In the genomic region with DNA sequence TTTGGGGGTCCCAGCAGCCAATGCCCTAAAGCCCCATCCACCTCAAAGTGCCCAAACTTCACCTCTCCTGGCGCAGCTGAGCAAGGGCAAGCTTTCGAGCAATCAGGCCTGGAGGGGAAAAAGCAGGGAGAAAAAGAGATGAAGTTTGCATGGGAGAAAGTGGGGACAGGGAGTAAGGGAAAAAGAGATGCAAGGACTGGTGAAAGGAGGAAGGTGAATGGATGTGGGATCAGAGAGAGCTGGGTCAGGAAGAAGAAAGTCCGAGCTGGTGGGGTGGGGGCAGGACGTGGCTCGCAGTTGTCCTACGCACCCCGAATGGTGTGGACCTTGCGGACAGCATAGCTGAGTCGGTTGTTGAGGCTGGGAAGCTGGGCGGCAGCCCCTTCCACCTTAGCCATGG, we compare ENCODE assay signal across 32 cellular contexts. TPM values are rescaled to one million over a fixed set of nuclear protein-coding genes. Genes with fewer than 3 reads are reported as not detected.
"Had no signal": no experiment of that assay in that cellular context is flagged by ENCODE, and none has a peak within 500 bp of the region (broad histone marks: within the 10 kb centered on the region; RNA-seq: fewer than 3 reads in every experiment).

No MANE protein-coding gene starts in this region.

- H3K27me3 Mint-ChIP-seq: activated CD4-positive, alpha-beta T cell treated with anti-CD3 and anti-CD28 coated beads, Interleukin-2, amount 10 ng/mL, durations not matched to agents 24 days and 14 days; activated CD8-positive, alpha-beta T cell treated with anti-CD3 and anti-CD28 coated beads for 36 hours; brain; IgD-negative memory B cell; T-cell; T-helper 17 cell had no signal

- ATAC-seq: activated CD8-positive, alpha-beta T cell treated with anti-CD3 and anti-CD28 coated beads for 36 hours; activated naive CD4-positive, alpha-beta T cell treated with anti-CD3 and anti-CD28 coated beads, Interleukin-2, amount 50 U/mL, for 72 hours; Right ventricle myocardium inferior; SK-N-SH treated with all-trans-retinoic acid at 6 μM for 48 hours; T-cell; T-helper 17 cell had no signal

- H3K4me1 Mint-ChIP-seq: T-cell had no signal

- DNase-seq: activated CD4-positive, alpha-beta T cell treated with anti-CD3 and anti-CD28 coated beads, Interleukin-2, amount 10 ng/mL, durations not matched to agents 24 days and 14 days; activated CD4-positive, alpha-beta T cell treated with anti-CD3 and anti-CD28 coated beads, Interleukin-2, amount 50 U/mL, for 4 hours; activated CD8-positive, alpha-beta T cell treated with anti-CD3 and anti-CD28 coated beads for 36 hours; activated gamma-delta T cell treated with Interleukin-2 at 50 U/mL for 16 hours; activated naive CD4-positive, alpha-beta T cell treated with anti-CD3 and anti-CD28 coated beads for 36 hours; activated T-cell treated with anti-CD3 and anti-CD28 coated beads, Interleukin-2, amount 50 U/mL, for 1 hour; anterior cingulate cortex; central memory CD4-positive, alpha-beta T cell; Karpas-422; KBM-7; NCI-H1048; NCI-H1105 treated with DMSO at 0.1 percent for 48 hours; NCI-H1436; NCI-H1694; NCI-H1930; NCI-H2081 treated with DMSO at 0.1 percent for 48 hours; NCI-H345; NCI-H524 treated with DMSO at 0.1 percent for 48 hours; SIG-M5; T-cell; T-helper 17 cell had no signal

- FAIRE-seq: bronchial epithelial cell, RCC 7860 had no signal

- H3K36me3 Mint-ChIP-seq: activated naive CD4-positive, alpha-beta T cell treated with anti-CD3 and anti-CD28 coated beads, Interleukin-2, amount 50 U/mL, for 72 hours had no signal

- H3K9me3 Mint-ChIP-seq: activated CD4-positive, alpha-beta T cell treated with anti-CD3 and anti-CD28 coated beads, Interleukin-2, amount 10 ng/mL, durations not matched to agents 24 days and 14 days; activated CD8-positive, alpha-beta T cell treated with anti-CD3 and anti-CD28 coated beads for 36 hours; activated naive CD4-positive, alpha-beta T cell treated with anti-CD3 and anti-CD28 coated beads for 36 hours; activated naive CD4-positive, alpha-beta T cell treated with anti-CD3 and anti-CD28 coated beads, Interleukin-2, amount 50 U/mL, for 72 hours; brain; IgD-negative memory B cell; T-cell had no signal

- H3K27ac Mint-ChIP-seq: activated CD4-positive, alpha-beta T cell treated with anti-CD3 and anti-CD28 coated beads, Interleukin-2, amount 10 ng/mL, durations not matched to agents 24 days and 14 days; activated CD8-positive, alpha-beta T cell treated with anti-CD3 and anti-CD28 coated beads for 36 hours; activated naive CD4-positive, alpha-beta T cell treated with anti-CD3 and anti-CD28 coated beads for 36 hours; activated naive CD4-positive, alpha-beta T cell treated with anti-CD3 and anti-CD28 coated beads, Interleukin-2, amount 50 U/mL, for 72 hours; brain; IgD-negative memory B cell; T-cell; T-helper 17 cell had no signal

- H3K4me3 Mint-ChIP-seq: activated CD4-positive, alpha-beta T cell treated with anti-CD3 and anti-CD28 coated beads, Interleukin-2, amount 10 ng/mL, durations not matched to agents 24 days and 14 days; activated CD8-positive, alpha-beta T cell treated with anti-CD3 and anti-CD28 coated beads for 36 hours; activated naive CD4-positive, alpha-beta T cell treated with anti-CD3 and anti-CD28 coated beads for 36 hours; brain; IgD-negative memory B cell; T-cell; T-helper 17 cell had no signal

RNA-seq across cellular contexts. Expression of gene PSORS1C2, which starts 6.5 kb away (rescaled TPM):
- total RNA-seq: activated CD4-positive, alpha-beta T cell treated with anti-CD3 and anti-CD28 coated beads, Interleukin-2, amount 10 ng/mL, durations not matched to agents 24 days and 14 days; activated CD8-positive, alpha-beta memory T cell treated with anti-CD3 and anti-CD28 coated beads for 36 hours; activated CD8-positive, alpha-beta T cell treated with anti-CD3 and anti-CD28 coated beads for 36 hours; activated naive CD4-positive, alpha-beta T cell treated with anti-CD3 and anti-CD28 coated beads for 36 hours; activated naive CD4-positive, alpha-beta T cell treated with anti-CD3 and anti-CD28 coated beads, Interleukin-2, amount 50 U/mL, for 72 hours; bronchial epithelial cell; MCF 10A; NCI-H460; Right ventricle myocardium inferior; SK-MEL-5; T-cell; T-helper 17 cell had no signal
- polyA plus RNA-seq: IgD-negative memory B cell had no signal

RNA-seq across cellular contexts. Expression of gene POU5F1, which starts 25.1 kb away (rescaled TPM):
- total RNA-seq: activated CD4-positive, alpha-beta T cell treated with anti-CD3 and anti-CD28 coated beads, Interleukin-2, amount 10 ng/mL, durations not matched to agents 24 days and 14 days; activated CD8-positive, alpha-beta T cell treated with anti-CD3 and anti-CD28 coated beads for 36 hours; NCI-H460; SK-MEL-5; T-helper 17 cell had no signal

RNA-seq across cellular contexts. Expression of gene CDSN, which starts 25.1 kb away (rescaled TPM):
- total RNA-seq: activated CD4-positive, alpha-beta T cell treated with anti-CD3 and anti-CD28 coated beads, Interleukin-2, amount 10 ng/mL, durations not matched to agents 24 days and 14 days; activated CD8-positive, alpha-beta memory T cell treated with anti-CD3 and anti-CD28 coated beads for 36 hours; activated CD8-positive, alpha-beta T cell treated with anti-CD3 and anti-CD28 coated beads for 36 hours; activated naive CD4-positive, alpha-beta T cell treated with anti-CD3 and anti-CD28 coated beads for 36 hours; activated naive CD4-positive, alpha-beta T cell treated with anti-CD3 and anti-CD28 coated beads, Interleukin-2, amount 50 U/mL, for 72 hours; bronchial epithelial cell; NCI-H460; Right ventricle myocardium inferior; SK-MEL-5; T-cell; T-helper 17 cell had no signal
- polyA plus RNA-seq: IgD-negative memory B cell had no signal
